In the genomic region with DNA sequence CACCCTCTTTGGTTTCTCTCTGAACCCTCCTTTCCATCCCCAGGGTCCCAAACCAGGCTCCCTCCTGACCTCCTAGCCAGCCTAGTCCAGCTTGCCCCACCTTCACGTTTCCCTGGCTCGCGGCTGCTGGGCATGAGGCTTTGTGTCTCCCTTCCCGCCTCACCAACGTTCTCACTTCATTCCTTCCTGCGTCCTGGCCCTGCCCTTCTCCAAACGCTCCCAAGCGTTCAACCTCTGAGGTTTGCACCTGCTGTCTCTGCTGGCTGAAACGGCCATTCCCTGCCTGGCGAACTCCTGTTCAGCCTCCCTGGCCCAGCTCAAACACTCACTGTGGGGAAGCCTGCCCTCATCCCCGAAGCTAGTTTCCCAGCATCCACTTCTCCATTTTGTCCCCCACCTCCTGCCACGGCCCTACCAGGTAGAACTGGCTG, we compare ENCODE assay signal across 10 cellular contexts. TPM values are rescaled to one million over a fixed set of nuclear protein-coding genes. Genes with fewer than 3 reads are reported as not detected.
DNase-seq lines count a peak whose midpoint lies in the region; ATAC-seq, FAIRE-seq and TF ChIP-seq lines count a peak whose summit lies in the region.
"Had no signal": no experiment of that assay in that cellular context is flagged by ENCODE, and none has a peak within 500 bp of the region (broad histone marks: within the 10 kb centered on the region; RNA-seq: fewer than 3 reads in every experiment).

No MANE protein-coding gene starts in this region.

- intact Hi-C loops in heart left ventricle (cut with DNase I) (loop anchor here in 1 of 10 donors (2.0 kb wide), 1 partner anchor 27 kb away; no protein-coding TSS in a partner anchor), left ventricle myocardium superior (cut with micrococcal nuclease) (no loop called here), upper lobe of right lung (cut with DNase I) (no loop called here)

- H3K9me3 ChIP-seq in heart left ventricle: no peaks in the 10 kb centered on the region
- H3K9me3 ChIP-seq in astrocyte (ENCODE audit: insufficient read depth, low read depth, low read length): no peaks in the 10 kb centered on the region
- no peaks in the 10 kb centered on the region for H3K9me3 ChIP-seq in upper lobe of right lung
- H3K9me3 ChIP-seq: adrenal gland had no signal

- H3K79me2 ChIP-seq in astrocyte (ENCODE audit: insufficient read depth, low read length): no peaks in the 10 kb centered on the region

- H3K4me1 Mint-ChIP-seq in astrocyte (ENCODE audit: low read depth, unreplicated experiment) (peaks cover 14% of the 10 kb centered on the region), mesothelial cell of epicardium (peaks cover 30% of the 10 kb centered on the region)

- ATAC-seq in heart left ventricle (no peak), left ventricle myocardium superior (no peak), upper lobe of right lung (no peak), HG02571 (IDR thresholded peaks at IDR 0.05; ENCODE audit: unreplicated experiment) (no peak), HG03378 (IDR thresholded peaks at IDR 0.05; ENCODE audit: unreplicated experiment) (no peak)

- H2AFZ ChIP-seq in astrocyte (ENCODE audit: low read depth, low read length): no peak overlapping the region

- peak overlapping the region; percentile 91 for H3K4me2 ChIP-seq in astrocyte (ENCODE audit: low read length)

- peak overlapping the region in 8 of 12 donors; percentile 3 to 66 (median 40) for H3K27ac ChIP-seq in heart left ventricle
- no peak overlapping the region for H3K27ac ChIP-seq in astrocyte (ENCODE audit: low read depth, low read length)
- no peak overlapping the region for H3K27ac ChIP-seq in upper lobe of right lung
- H3K27ac ChIP-seq: adrenal gland, foreskin keratinocyte had no signal

- peaks cover 6 to 47% (median 18%) of the 10 kb centered on the region in 9 donors for H3K27me3 ChIP-seq in heart left ventricle
- H3K27me3 ChIP-seq in astrocyte (ENCODE audit: insufficient read depth, low read length): peaks cover 27% of the 10 kb centered on the region
- H3K27me3 ChIP-seq in upper lobe of right lung: peaks cover 18% of the 10 kb centered on the region

- H3K36me3 Mint-ChIP-seq in astrocyte (ENCODE audit: low read depth, unreplicated experiment) (peaks cover 6% of the 10 kb centered on the region), mesothelial cell of epicardium (peaks cover 5% of the 10 kb centered on the region)

- H3K4me3 ChIP-seq in heart left ventricle: peak overlapping the region in 9 of 12 donors; percentile 46 to 67 (median 57)
- H3K4me3 ChIP-seq in astrocyte (ENCODE audit: insufficient read depth, low read depth, low read length): peak overlapping the region; percentile 59
- peak overlapping the region; percentile 51 for H3K4me3 ChIP-seq in upper lobe of right lung

- H3K27me3 Mint-ChIP-seq in astrocyte (ENCODE audit: low read depth, unreplicated experiment): peaks cover 21% of the 10 kb centered on the region
- H3K27me3 Mint-ChIP-seq in mesothelial cell of epicardium (ENCODE audit: low read depth): peaks cover 29% of the 10 kb centered on the region

- peak overlapping the region; percentile 82 for H3K4me3 Mint-ChIP-seq in astrocyte (ENCODE audit: unreplicated experiment)
- H3K4me3 Mint-ChIP-seq in mesothelial cell of epicardium: peak overlapping the region; percentile 55

- peak overlapping the region; percentile 65 for H3K9ac ChIP-seq in astrocyte (ENCODE audit: low read length)

- H3K9me3 Mint-ChIP-seq in astrocyte (ENCODE audit: unreplicated experiment) (no peaks in the 10 kb centered on the region), mesothelial cell of epicardium (no peaks in the 10 kb centered on the region)

- H3K27ac Mint-ChIP-seq in astrocyte (ENCODE audit: unreplicated experiment) (peak overlapping the region; percentile 87), mesothelial cell of epicardium (peak overlapping the region; percentile 73)

- WGBS in heart left ventricle, 4 donors: 56 to 76% (median 66%) methylated on average over 12 of the region's 12 CpGs

- H4K20me1 ChIP-seq in astrocyte (ENCODE audit: insufficient read depth, low read length): peaks cover 37% of the 10 kb centered on the region

- peak in 2 of 5 donors; percentile 22 to 44 for DNase-seq in heart left ventricle
- DNase-seq in left ventricle myocardium superior: no peak
- DNase-seq in astrocyte (ENCODE audit: low read depth): no peak
- no peak for DNase-seq in mesothelial cell of epicardium (ENCODE audit: low spot score in 2 of 2, unreplicated experiment in 2 of 2)
- no peak for DNase-seq in upper lobe of right lung
- no peak for DNase-seq in NCI-H2029 treated with DMSO at 0.1 percent for 48 hours (lab: John Stamatoyannopoulos, UW)
- DNase-seq: foreskin keratinocyte had no signal

- FAIRE-seq in astrocyte (lab: Jason Lieb, UNC): no peak

- H3K36me3 ChIP-seq in heart left ventricle (peaks cover 0 to 35% (median 30%) of the 10 kb centered on the region in 9 donors), astrocyte (ENCODE audit: insufficient read depth, low read length) (no peaks in the 10 kb centered on the region), upper lobe of right lung (peaks cover 25% of the 10 kb centered on the region)

- peaks cover 0 to 42% (median 22%) of the 10 kb centered on the region in 12 donors for H3K4me1 ChIP-seq in heart left ventricle
- peaks cover 19% of the 10 kb centered on the region for H3K4me1 ChIP-seq in astrocyte (ENCODE audit: insufficient read depth, low read length)
- H3K4me1 ChIP-seq in upper lobe of right lung: peaks cover 23% of the 10 kb centered on the region
- H3K4me1 ChIP-seq: foreskin keratinocyte had no signal

- no peak for TF ChIP-seq POLR2A in heart left ventricle (IDR thresholded peaks at IDR 0.05)

- TF ChIP-seq CTCF in heart left ventricle (IDR thresholded peaks at IDR 0.05) (no peak), astrocyte (IDR thresholded peaks at IDR 0.05; ENCODE audit: insufficient read depth, low read depth, low read length) (no peak), mesothelial cell of epicardium (IDR thresholded peaks at IDR 0.05; ENCODE audit: unreplicated experiment) (no peak), upper lobe of right lung (IDR thresholded peaks at IDR 0.05) (no peak)

RNA-seq across cellular contexts. Expression of a gene that starts 12.4 kb away (rescaled TPM):
- total RNA-seq in heart left ventricle: 10 to 100 TPM in 1 of 9 donors, 1 to 10 TPM in 5, under 1 TPM in 3; 0.44 to 25.5 (median 1.5) TPM
- polyA plus RNA-seq in heart left ventricle: 1 to 10 TPM; 3.0 to 3.3 TPM
- total RNA-seq in left ventricle myocardium superior: 2.7 TPM
- total RNA-seq in astrocyte: 7.6 and 9.2 TPM in 2 replicates
- total RNA-seq in mesothelial cell of epicardium: 375 to 425 TPM (median 396 TPM) in 3 replicates
- 35.6 TPM for total RNA-seq in upper lobe of right lung

RNA-seq across cellular contexts. Expression of a gene that starts 25.1 kb away (rescaled TPM):
- total RNA-seq in heart left ventricle (10 to 100 TPM; 29.3 to 60.7 (median 43.0) TPM), left ventricle myocardium superior (52.0 TPM), astrocyte (18.8 and 22.6 TPM in 2 replicates), mesothelial cell of epicardium (81.0 to 88.6 TPM (median 85.7 TPM) in 3 replicates), upper lobe of right lung (30.0 TPM)
- polyA plus RNA-seq in heart left ventricle: 10 to 100 TPM; 34.6 to 37.9 TPM

RNA-seq across cellular contexts. Expression of a gene that starts 29.4 kb away (rescaled TPM):
- total RNA-seq in heart left ventricle (100 to 1,000 TPM; 116 to 324 (median 209) TPM), left ventricle myocardium superior (141 TPM), astrocyte (79.7 and 86.2 TPM in 2 replicates), mesothelial cell of epicardium (100 to 111 TPM (median 109 TPM) in 3 replicates), upper lobe of right lung (120 TPM)
- polyA plus RNA-seq in heart left ventricle: 100 to 1,000 TPM; 230 to 264 TPM

RNA-seq across cellular contexts. Expression of a gene that starts 50.0 kb away (rescaled TPM):
- 1 to 10 TPM in 1 of 9 donors, under 1 TPM in 7, not detected in 1; 0.24 to 1.7 (median 0.51) TPM for total RNA-seq in heart left ventricle
- under 1 TPM; 0.65 to 0.88 TPM for polyA plus RNA-seq in heart left ventricle
- not detected for total RNA-seq in left ventricle myocardium superior
- 0.36 and 0.48 TPM in 2 replicates for total RNA-seq in astrocyte
- 0.78 to 1.4 TPM (median 1.4 TPM) in 3 replicates for total RNA-seq in mesothelial cell of epicardium
- total RNA-seq in upper lobe of right lung: 0.32 TPM

Comparison
In these comparisons a context has a peak if more than half of its experiments do, and no peak if none do; other contexts are left out.
1. H3K27ac ChIP-seq: peak in heart left ventricle (8 of 12); none in astrocyte (single experiment) and upper lobe of right lung (single experiment).
2. RNA of a gene that starts 12.4 kb away (total RNA-seq): 375 to 425 TPM in mesothelial cell of epicardium; 35.6 TPM in upper lobe of right lung (single experiment), 7.6 to 9.2 TPM in astrocyte, 2.7 TPM in left ventricle myocardium superior (single experiment) and 0.44 to 25.5 TPM in heart left ventricle; every median in the first group is over 10 times any median in the second.
3. Peak in every context shown above with its lines, with median percentiles within 50 percentile points of each other: H3K4me3 ChIP-seq.